Comparison of ENCODE assay signal across 8 cellular contexts in genomic region chr13:75537401-75538365, GRCh38. TPM values are rescaled to one million over a fixed set of nuclear protein-coding genes. Genes with fewer than 3 reads are reported as not detected.
DNase-seq lines count a peak whose midpoint lies in the region; ATAC-seq and TF ChIP-seq lines count a peak whose summit lies in the region.

COMMD6 (minus strand) TSS chr13:75537841; CDS start chr13:75537805, 36 bp downstream.

- peak within 1 kb of the TSS; percentile 89 for H3K27ac Mint-ChIP-seq in activated B cell treated with CpG ODN at 0.5 μM for 24 hours

- peak; percentile 9 for TF ChIP-seq CTCF in AG09319 (IDR thresholded peaks at IDR 0.05; ENCODE audit: low read depth, low read length)
- no peak for TF ChIP-seq CTCF in activated B cell treated with CpG ODN at 0.5 μM for 24 hours (IDR thresholded peaks at IDR 0.05)

- H3K4me1 Mint-ChIP-seq in activated B cell treated with CpG ODN at 0.5 μM for 24 hours = peaks cover 36% of the 10 kb centered on the region

- ATAC-seq in GM18873 (IDR thresholded peaks at IDR 0.05; ENCODE audit: low FRiP score, unreplicated experiment) = peak; percentile 97
- peak; percentile 98 for ATAC-seq in HG03135 (IDR thresholded peaks at IDR 0.05; ENCODE audit: unreplicated experiment)
- ATAC-seq in activated B cell treated with CpG ODN at 0.5 μM for 24 hours (ENCODE audit: low read depth) = peak; percentile 93

- CTCF ChIA-PET in activated B cell treated with CpG ODN at 0.5 μM for 24 hours (lab: Charles Lee) = no interaction called here

- peaks cover 24% of the 10 kb centered on the region for H3K36me3 Mint-ChIP-seq in activated B cell treated with CpG ODN at 0.5 μM for 24 hours (ENCODE audit: low read depth)

- peak; percentile 73 for DNase-seq in AG09319 (ENCODE audit: extremely low read depth, low read depth)
- DNase-seq in NCI-H2227 (lab: John Stamatoyannopoulos, UW; ENCODE audit: unreplicated experiment) = peak; percentile 87
- peak; percentile 68 for DNase-seq in activated B cell treated with CpG ODN at 0.5 μM for 24 hours
- DNase-seq in central memory CD4-positive, alpha-beta T cell = peak; percentile 64
- peak; percentile 85 for DNase-seq in inferior parietal cortex (ENCODE audit: extremely low spot score)
- peak; percentile 35 to 60 for DNase-seq in stimulated activated CD4-positive, alpha-beta T cell treated with anti-CD3 and anti-CD28 coated beads, Interleukin-12 subunit alpha, Interleukin-12 subunit beta, amount 100 ng/mL, for 24 hours (ENCODE audit: low read depth in 2 of 2)

- H3K4me3 Mint-ChIP-seq in activated B cell treated with CpG ODN at 0.5 μM for 24 hours = peak within 1 kb of the TSS; percentile 99

- no peaks in the 10 kb centered on the region for H3K9me3 Mint-ChIP-seq in activated B cell treated with CpG ODN at 0.5 μM for 24 hours

- POLR2A ChIA-PET in activated B cell treated with CpG ODN at 0.5 μM for 24 hours (lab: Charles Lee) = interaction anchor here (0.7 to 1.8 kb wide), 4 partner anchors 10 to 224 kb away, joined by 3 to 11 read pairs (median 3); partner anchors contain the start of gene UCHL3

- intact Hi-C loops in activated B cell treated with CpG ODN at 0.5 μM for 24 hours (cut with micrococcal nuclease) = loop anchor here (1.0 kb wide), 2 partner anchors 12 to 55 kb away; partner anchors contain the start of genes TBC1D4 and UCHL3

- no peaks in the 10 kb centered on the region for H3K27me3 Mint-ChIP-seq in activated B cell treated with CpG ODN at 0.5 μM for 24 hours

RNA-seq across cellular contexts. Expression of gene COMMD6, which starts in this region (rescaled TPM):
- 174 and 177 TPM in 2 replicates for total RNA-seq in activated B cell treated with CpG ODN at 0.5 μM for 24 hours

Comparison
In these comparisons a context has a peak if more than half of its experiments do, and no peak if none do; other contexts are left out.
1. Peak in every context shown above with its lines: DNase-seq and ATAC-seq.